1 cellular context compared by ENCODE assay signal in the genomic region with DNA sequence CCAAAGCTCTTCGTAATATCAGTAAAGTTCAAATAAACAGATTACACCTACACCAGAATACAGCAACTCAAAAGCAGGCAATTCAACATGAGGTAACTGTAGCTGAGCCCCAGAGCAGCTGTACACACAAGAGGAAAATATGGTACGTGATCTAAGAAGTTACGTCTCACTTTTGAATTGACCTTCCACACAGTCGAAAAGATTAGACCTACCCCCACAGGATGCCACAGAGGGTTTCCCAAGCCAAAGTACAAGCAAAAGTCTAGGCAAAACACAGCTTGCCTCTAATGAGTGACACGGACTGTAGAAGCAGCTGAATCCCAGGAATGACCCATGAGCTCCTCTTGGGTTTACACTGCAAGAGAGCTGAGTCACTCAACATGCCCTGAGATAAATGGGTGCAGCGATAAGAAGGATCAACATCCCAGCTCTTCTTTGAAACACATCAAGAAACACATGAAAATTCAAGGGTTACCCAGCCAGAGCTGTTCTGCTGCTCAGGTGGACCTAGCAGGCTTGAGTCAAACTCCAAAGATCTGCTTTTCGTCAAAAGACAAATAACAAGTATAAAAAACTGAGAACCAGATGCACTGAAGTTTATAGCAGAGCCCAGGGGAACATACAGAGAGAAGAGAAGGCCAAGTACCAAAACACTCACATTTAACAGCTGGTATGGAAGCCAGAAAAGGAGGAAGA.
TF ChIP-seq lines count a peak whose summit lies in the region.

No MANE protein-coding gene starts in this region.

TF ChIP-seq in HepG2, 621 proteins besides CTCF, POLR2A, EP300 and RAD21 (continued from another document and continues in another):
- TF ChIP-seq, protein P1, sequence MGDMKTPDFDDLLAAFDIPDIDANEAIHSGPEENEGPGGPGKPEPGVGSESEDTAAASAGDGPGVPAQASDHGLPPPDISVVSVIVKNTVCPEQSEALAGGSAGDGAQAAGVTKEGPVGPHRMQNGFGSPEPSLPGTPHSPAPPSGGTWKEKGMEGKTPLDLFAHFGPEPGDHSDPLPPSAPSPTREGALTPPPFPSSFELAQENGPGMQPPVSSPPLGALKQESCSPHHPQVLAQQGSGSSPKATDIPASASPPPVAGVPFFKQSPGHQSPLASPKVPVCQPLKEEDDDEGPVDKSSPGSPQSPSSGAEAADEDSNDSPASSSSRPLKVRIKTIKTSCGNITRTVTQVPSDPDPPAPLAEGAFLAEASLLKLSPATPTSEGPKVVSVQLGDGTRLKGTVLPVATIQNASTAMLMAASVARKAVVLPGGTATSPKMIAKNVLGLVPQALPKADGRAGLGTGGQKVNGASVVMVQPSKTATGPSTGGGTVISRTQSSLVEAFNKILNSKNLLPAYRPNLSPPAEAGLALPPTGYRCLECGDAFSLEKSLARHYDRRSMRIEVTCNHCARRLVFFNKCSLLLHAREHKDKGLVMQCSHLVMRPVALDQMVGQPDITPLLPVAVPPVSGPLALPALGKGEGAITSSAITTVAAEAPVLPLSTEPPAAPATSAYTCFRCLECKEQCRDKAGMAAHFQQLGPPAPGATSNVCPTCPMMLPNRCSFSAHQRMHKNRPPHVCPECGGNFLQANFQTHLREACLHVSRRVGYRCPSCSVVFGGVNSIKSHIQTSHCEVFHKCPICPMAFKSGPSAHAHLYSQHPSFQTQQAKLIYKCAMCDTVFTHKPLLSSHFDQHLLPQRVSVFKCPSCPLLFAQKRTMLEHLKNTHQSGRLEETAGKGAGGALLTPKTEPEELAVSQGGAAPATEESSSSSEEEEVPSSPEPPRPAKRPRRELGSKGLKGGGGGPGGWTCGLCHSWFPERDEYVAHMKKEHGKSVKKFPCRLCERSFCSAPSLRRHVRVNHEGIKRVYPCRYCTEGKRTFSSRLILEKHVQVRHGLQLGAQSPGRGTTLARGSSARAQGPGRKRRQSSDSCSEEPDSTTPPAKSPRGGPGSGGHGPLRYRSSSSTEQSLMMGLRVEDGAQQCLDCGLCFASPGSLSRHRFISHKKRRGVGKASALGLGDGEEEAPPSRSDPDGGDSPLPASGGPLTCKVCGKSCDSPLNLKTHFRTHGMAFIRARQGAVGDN (CRISPR knock-in tag; IDR thresholded peaks at IDR 0.05), result no peak
- TF ChIP-seq ZNF660 (CRISPR knock-in tag; IDR thresholded peaks at IDR 0.05; ENCODE audit: borderline replicate concordance, low read depth) (no peak), ZNF614 (CRISPR knock-in tag; IDR thresholded peaks at IDR 0.05; ENCODE audit: borderline replicate concordance) (peak; percentile 81; the same call in 1 of the 2 replicates), SP140L (CRISPR knock-in tag; IDR thresholded peaks at IDR 0.05; ENCODE audit: borderline replicate concordance) (no peak), MTF2 (CRISPR knock-in tag; IDR thresholded peaks at IDR 0.05; ENCODE audit: borderline replicate concordance) (no peak), NR1H2 (CRISPR knock-in tag; IDR thresholded peaks at IDR 0.05; ENCODE audit: borderline replicate concordance, low read depth) (no peak), HOXA3 (CRISPR knock-in tag; IDR thresholded peaks at IDR 0.05) (peak; percentile 80; the same call in 1 of the 2 replicates), ZSCAN30 (CRISPR knock-in tag; IDR thresholded peaks at IDR 0.05) (no peak), TAF1 (CRISPR knock-in tag; IDR thresholded peaks at IDR 0.05) (no peak), KMT2B (CRISPR knock-in tag; IDR thresholded peaks at IDR 0.05) (peak; percentile 24; the same call in 1 of the 2 replicates), TBX2 (CRISPR knock-in tag; IDR thresholded peaks at IDR 0.05; ENCODE audit: borderline replicate concordance) (peak; percentile 88), ZNF777 (CRISPR knock-in tag; IDR thresholded peaks at IDR 0.05) (no peak), ZNF768 (CRISPR knock-in tag; IDR thresholded peaks at IDR 0.05) (no peak), ZNF75D (CRISPR knock-in tag; IDR thresholded peaks at IDR 0.05; ENCODE audit: borderline replicate concordance) (no peak), MXD4 (CRISPR knock-in tag; IDR thresholded peaks at IDR 0.05) (no peak), ZNF205 (CRISPR knock-in tag; IDR thresholded peaks at IDR 0.05) (peak; percentile 90), ZFP37 (CRISPR knock-in tag; IDR thresholded peaks at IDR 0.05; ENCODE audit: borderline replicate concordance) (peak; percentile 35; the same call in 1 of the 2 replicates), ZBTB8A (CRISPR knock-in tag; IDR thresholded peaks at IDR 0.05; ENCODE audit: borderline replicate concordance, low read depth) (no peak), HOXA5 (CRISPR knock-in tag; IDR thresholded peaks at IDR 0.05) (no peak), TMF1 (CRISPR knock-in tag; IDR thresholded peaks at IDR 0.05; ENCODE audit: low read depth) (0 out of 2 replicates have a peak, but pooled peaks have one; percentile 43), GFI1 (CRISPR knock-in tag; IDR thresholded peaks at IDR 0.05; ENCODE audit: borderline replicate concordance) (peak; percentile 64; the same call in 1 of the 2 replicates), ZNF883 (CRISPR knock-in tag; IDR thresholded peaks at IDR 0.05; ENCODE audit: not compliant biosample characterization) (no peak), SIN3B (IDR thresholded peaks at IDR 0.05; ENCODE audit: low read length) (no peak), ZNF775 (CRISPR knock-in tag; IDR thresholded peaks at IDR 0.05; ENCODE audit: borderline replicate concordance) (no peak), ZNF451 (CRISPR knock-in tag; IDR thresholded peaks at IDR 0.05) (no peak), ELF3 (CRISPR knock-in tag; IDR thresholded peaks at IDR 0.05) (peak; percentile 68), ZNF430 (CRISPR knock-in tag; IDR thresholded peaks at IDR 0.05) (no peak), KAT2B (IDR thresholded peaks at IDR 0.05; ENCODE audit: borderline replicate concordance, low read depth, low read length) (no peak), ZNF549 (CRISPR knock-in tag; IDR thresholded peaks at IDR 0.05) (no peak), NFKBIZ (CRISPR knock-in tag; IDR thresholded peaks at IDR 0.05) (no peak), WIZ (CRISPR knock-in tag; IDR thresholded peaks at IDR 0.05) (no peak), HNRNPL (IDR thresholded peaks at IDR 0.05; ENCODE audit: low read depth, low read length) (no peak), TGIF2 (CRISPR knock-in tag; IDR thresholded peaks at IDR 0.05) (peak; percentile 49; the same call in 1 of the 2 replicates)
- TF ChIP-seq, protein P2, sequence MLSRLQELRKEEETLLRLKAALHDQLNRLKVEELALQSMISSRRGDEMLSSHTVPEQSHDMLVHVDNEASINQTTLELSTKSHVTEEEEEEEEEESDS (CRISPR knock-in tag; IDR thresholded peaks at IDR 0.05; ENCODE audit: borderline replicate concordance), result no peak
- TF ChIP-seq, protein P3, sequence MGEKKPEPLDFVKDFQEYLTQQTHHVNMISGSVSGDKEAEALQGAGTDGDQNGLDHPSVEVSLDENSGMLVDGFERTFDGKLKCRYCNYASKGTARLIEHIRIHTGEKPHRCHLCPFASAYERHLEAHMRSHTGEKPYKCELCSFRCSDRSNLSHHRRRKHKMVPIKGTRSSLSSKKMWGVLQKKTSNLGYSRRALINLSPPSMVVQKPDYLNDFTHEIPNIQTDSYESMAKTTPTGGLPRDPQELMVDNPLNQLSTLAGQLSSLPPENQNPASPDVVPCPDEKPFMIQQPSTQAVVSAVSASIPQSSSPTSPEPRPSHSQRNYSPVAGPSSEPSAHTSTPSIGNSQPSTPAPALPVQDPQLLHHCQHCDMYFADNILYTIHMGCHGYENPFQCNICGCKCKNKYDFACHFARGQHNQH (CRISPR knock-in tag; IDR thresholded peaks at IDR 0.05), result peak; percentile 96
- TF ChIP-seq, protein P4, sequence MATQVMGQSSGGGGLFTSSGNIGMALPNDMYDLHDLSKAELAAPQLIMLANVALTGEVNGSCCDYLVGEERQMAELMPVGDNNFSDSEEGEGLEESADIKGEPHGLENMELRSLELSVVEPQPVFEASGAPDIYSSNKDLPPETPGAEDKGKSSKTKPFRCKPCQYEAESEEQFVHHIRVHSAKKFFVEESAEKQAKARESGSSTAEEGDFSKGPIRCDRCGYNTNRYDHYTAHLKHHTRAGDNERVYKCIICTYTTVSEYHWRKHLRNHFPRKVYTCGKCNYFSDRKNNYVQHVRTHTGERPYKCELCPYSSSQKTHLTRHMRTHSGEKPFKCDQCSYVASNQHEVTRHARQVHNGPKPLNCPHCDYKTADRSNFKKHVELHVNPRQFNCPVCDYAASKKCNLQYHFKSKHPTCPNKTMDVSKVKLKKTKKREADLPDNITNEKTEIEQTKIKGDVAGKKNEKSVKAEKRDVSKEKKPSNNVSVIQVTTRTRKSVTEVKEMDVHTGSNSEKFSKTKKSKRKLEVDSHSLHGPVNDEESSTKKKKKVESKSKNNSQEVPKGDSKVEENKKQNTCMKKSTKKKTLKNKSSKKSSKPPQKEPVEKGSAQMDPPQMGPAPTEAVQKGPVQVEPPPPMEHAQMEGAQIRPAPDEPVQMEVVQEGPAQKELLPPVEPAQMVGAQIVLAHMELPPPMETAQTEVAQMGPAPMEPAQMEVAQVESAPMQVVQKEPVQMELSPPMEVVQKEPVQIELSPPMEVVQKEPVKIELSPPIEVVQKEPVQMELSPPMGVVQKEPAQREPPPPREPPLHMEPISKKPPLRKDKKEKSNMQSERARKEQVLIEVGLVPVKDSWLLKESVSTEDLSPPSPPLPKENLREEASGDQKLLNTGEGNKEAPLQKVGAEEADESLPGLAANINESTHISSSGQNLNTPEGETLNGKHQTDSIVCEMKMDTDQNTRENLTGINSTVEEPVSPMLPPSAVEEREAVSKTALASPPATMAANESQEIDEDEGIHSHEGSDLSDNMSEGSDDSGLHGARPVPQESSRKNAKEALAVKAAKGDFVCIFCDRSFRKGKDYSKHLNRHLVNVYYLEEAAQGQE (IDR thresholded peaks at IDR 0.05; ENCODE audit: borderline replicate concordance in 1 of 2, low read depth in 1 of 2, low read length in 2 of 2), result peak in 1 of 2 experiments; percentile 64; a peak in 1 of 4 replicates
- TF ChIP-seq, protein P5, sequence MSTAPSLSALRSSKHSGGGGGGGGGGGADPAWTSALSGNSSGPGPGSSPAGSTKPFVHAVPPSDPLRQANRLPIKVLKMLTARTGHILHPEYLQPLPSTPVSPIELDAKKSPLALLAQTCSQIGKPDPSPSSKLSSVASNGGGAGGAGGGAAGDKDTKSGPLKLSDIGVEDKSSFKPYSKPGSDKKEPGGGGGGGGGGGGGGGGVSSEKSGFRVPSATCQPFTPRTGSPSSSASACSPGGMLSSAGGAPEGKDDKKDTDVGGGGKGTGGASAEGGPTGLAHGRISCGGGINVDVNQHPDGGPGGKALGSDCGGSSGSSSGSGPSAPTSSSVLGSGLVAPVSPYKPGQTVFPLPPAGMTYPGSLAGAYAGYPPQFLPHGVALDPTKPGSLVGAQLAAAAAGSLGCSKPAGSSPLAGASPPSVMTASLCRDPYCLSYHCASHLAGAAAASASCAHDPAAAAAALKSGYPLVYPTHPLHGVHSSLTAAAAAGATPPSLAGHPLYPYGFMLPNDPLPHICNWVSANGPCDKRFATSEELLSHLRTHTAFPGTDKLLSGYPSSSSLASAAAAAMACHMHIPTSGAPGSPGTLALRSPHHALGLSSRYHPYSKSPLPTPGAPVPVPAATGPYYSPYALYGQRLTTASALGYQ (CRISPR knock-in tag; IDR thresholded peaks at IDR 0.05), result peak; percentile 79; the same call in 1 of the 2 replicates
- TF ChIP-seq, protein P6, sequence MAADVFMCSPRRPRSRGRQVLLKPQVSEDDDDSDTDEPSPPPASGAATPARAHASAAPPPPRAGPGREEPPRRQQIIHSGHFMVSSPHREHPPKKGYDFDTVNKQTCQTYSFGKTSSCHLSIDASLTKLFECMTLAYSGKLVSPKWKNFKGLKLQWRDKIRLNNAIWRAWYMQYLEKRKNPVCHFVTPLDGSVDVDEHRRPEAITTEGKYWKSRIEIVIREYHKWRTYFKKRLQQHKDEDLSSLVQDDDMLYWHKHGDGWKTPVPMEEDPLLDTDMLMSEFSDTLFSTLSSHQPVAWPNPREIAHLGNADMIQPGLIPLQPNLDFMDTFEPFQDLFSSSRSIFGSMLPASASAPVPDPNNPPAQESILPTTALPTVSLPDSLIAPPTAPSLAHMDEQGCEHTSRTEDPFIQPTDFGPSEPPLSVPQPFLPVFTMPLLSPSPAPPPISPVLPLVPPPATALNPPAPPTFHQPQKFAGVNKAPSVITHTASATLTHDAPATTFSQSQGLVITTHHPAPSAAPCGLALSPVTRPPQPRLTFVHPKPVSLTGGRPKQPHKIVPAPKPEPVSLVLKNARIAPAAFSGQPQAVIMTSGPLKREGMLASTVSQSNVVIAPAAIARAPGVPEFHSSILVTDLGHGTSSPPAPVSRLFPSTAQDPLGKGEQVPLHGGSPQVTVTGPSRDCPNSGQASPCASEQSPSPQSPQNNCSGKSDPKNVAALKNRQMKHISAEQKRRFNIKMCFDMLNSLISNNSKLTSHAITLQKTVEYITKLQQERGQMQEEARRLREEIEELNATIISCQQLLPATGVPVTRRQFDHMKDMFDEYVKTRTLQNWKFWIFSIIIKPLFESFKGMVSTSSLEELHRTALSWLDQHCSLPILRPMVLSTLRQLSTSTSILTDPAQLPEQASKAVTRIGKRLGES (CRISPR knock-in tag; IDR thresholded peaks at IDR 0.05; ENCODE audit: borderline replicate concordance), result no peak
- TF ChIP-seq, protein P7, sequence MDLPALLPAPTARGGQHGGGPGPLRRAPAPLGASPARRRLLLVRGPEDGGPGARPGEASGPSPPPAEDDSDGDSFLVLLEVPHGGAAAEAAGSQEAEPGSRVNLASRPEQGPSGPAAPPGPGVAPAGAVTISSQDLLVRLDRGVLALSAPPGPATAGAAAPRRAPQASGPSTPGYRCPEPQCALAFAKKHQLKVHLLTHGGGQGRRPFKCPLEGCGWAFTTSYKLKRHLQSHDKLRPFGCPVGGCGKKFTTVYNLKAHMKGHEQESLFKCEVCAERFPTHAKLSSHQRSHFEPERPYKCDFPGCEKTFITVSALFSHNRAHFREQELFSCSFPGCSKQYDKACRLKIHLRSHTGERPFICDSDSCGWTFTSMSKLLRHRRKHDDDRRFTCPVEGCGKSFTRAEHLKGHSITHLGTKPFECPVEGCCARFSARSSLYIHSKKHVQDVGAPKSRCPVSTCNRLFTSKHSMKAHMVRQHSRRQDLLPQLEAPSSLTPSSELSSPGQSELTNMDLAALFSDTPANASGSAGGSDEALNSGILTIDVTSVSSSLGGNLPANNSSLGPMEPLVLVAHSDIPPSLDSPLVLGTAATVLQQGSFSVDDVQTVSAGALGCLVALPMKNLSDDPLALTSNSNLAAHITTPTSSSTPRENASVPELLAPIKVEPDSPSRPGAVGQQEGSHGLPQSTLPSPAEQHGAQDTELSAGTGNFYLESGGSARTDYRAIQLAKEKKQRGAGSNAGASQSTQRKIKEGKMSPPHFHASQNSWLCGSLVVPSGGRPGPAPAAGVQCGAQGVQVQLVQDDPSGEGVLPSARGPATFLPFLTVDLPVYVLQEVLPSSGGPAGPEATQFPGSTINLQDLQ (CRISPR knock-in tag; IDR thresholded peaks at IDR 0.05), result no peak
- TF ChIP-seq, protein P8, sequence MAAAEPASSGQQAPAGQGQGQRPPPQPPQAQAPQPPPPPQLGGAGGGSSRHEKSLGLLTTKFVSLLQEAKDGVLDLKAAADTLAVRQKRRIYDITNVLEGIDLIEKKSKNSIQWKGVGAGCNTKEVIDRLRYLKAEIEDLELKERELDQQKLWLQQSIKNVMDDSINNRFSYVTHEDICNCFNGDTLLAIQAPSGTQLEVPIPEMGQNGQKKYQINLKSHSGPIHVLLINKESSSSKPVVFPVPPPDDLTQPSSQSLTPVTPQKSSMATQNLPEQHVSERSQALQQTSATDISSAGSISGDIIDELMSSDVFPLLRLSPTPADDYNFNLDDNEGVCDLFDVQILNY (CRISPR knock-in tag; conservative IDR thresholded peaks at IDR 0.05), result no peak
